8 cellular contexts compared by ENCODE assay signal in genomic region chr1:2203671-2204383, GRCh38. TPM values are rescaled to one million over a fixed set of nuclear protein-coding genes. Genes with fewer than 3 reads are reported as not detected.
DNase-seq lines count a peak whose midpoint lies in the region; ATAC-seq and TF ChIP-seq lines count a peak whose summit lies in the region.

No MANE protein-coding gene starts in this region.

- ATAC-seq in HCT116 (no peak), lung (ENCODE audit: insufficient read depth, low FRiP score) (no peak), HG02678 (IDR thresholded peaks at IDR 0.05; ENCODE audit: unreplicated experiment) (no peak)
- no peak for ATAC-seq in activated CD4-positive, CD25-positive, alpha-beta regulatory T cell treated with anti-CD3 and anti-CD28 coated beads, Interleukin-2, amount 50 U/mL, for 24 hours

- H4K20me1 ChIP-seq in HCT116 (ENCODE audit: insufficient read depth) = no peaks in the 10 kb centered on the region

- TF ChIP-seq CTCF in HCT116 (IDR thresholded peaks at IDR 0.05 in 2 of 3, conservative IDR thresholded peaks at IDR 0.05 in 1 of 3; ENCODE audit: borderline replicate concordance in 1 of 3, insufficient read depth in 1 of 3, low read depth in 2 of 3, low read length in 2 of 3) (no peak), choroid plexus epithelial cell (conservative IDR thresholded peaks at IDR 0.05; ENCODE audit: low read depth, low read length) (no peak), lung (IDR thresholded peaks at IDR 0.05; ENCODE audit: control extremely low read depth, extremely low read depth) (no peak)

- no peaks in the 10 kb centered on the region for H3K9me2 ChIP-seq in HCT116 (ENCODE audit: insufficient read depth)

- CTCF ChIA-PET in HCT116 (lab: Charles Lee) = interaction anchor here (1.6 to 2.5 kb wide), 2 partner anchors 9 to 178 kb away, joined by 9 to 16 read pairs; partner anchors contain the start of gene FAAP20

- H3K36me3 ChIP-seq in HCT116 (ENCODE audit: control insufficient read depth in 1 of 2, insufficient read depth in 2 of 2, low read length in 2 of 2) = no peaks in the 10 kb centered on the region
- no peaks in the 10 kb centered on the region for H3K36me3 ChIP-seq in lung (ENCODE audit: control insufficient read depth in 2 of 2, insufficient read depth in 2 of 2, low read length in 2 of 2)
- no peaks in the 10 kb centered on the region for H3K36me3 ChIP-seq in stomach smooth muscle (ENCODE audit: control insufficient read depth in 2 of 2, insufficient read depth in 2 of 2, low read length in 2 of 2)

- WGBS in lung, 2 donors = 71 to 76% methylated on average over 23 of the region's 23 CpGs

- POLR2A ChIA-PET in HCT116 (lab: Charles Lee) = no interaction called here

- H3K9ac ChIP-seq in HCT116 (ENCODE audit: low read length) (peak overlapping the region; percentile 40; the same call in 1 of the 2 replicates), stomach smooth muscle (ENCODE audit: low read length in 2 of 2) (peak overlapping the region; percentile 62 to 64)

- intact Hi-C loops in HCT116 (cut with micrococcal nuclease) = no loop called here

- no peak overlapping the region for H2AFZ ChIP-seq in HCT116 (ENCODE audit: low read depth, low read length, poor library complexity, severe bottlenecking)

- H3K4me2 ChIP-seq in HCT116 (ENCODE audit: low read length) = peak overlapping the region; percentile 77

- no peak for TF ChIP-seq POLR2A in HCT116 (IDR thresholded peaks at IDR 0.05; ENCODE audit: borderline replicate concordance, extremely low read depth, insufficient read depth, insufficient read length)

- no peaks in the 10 kb centered on the region for H3K9me3 ChIP-seq in HCT116 (ENCODE audit: control insufficient read depth in 1 of 2, insufficient read depth in 1 of 2, low read depth in 1 of 2, low read length in 2 of 2)
- H3K9me3 ChIP-seq in lung (ENCODE audit: control insufficient read depth in 2 of 2, insufficient read depth in 1 of 2, low read length in 1 of 2) = no peaks in the 10 kb centered on the region
- H3K9me3 ChIP-seq in stomach smooth muscle (ENCODE audit: control insufficient read depth in 2 of 2, low read length in 2 of 2) = no peaks in the 10 kb centered on the region

- H3K27ac ChIP-seq in HCT116 (ENCODE audit: low read depth, low read length) (peak overlapping the region; percentile 37; the same call in 1 of the 2 replicates), lung (ENCODE audit: low read depth in 1 of 2, low read length in 1 of 2) (peak overlapping the region; percentile 74 to 85), stomach smooth muscle (ENCODE audit: low read length) (peak overlapping the region; percentile 71)

- DNase-seq in HCT116 (ENCODE audit: low read depth, low spot score) (no peak), choroid plexus epithelial cell (ENCODE audit: low read depth) (no peak), lung (ENCODE audit: low spot score) (no peak), SIG-M5 (lab: John Stamatoyannopoulos, UW) (no peak), NCI-H2081 treated with DMSO at 0.1 percent for 48 hours (lab: John Stamatoyannopoulos, UW) (no peak)

- BruUV-seq in HCT116 (replicated peaks; lab: Mats Ljungman, UMichigan) = no TSS peak

- RAD21 ChIA-PET in HCT116 (lab: Charles Lee; ENCODE audit: low non-redundant PET in 1 of 2, low total read pairs in 2 of 2, uncharacterized antibody in 2 of 2, unreplicated experiment in 2 of 2) = interaction anchor here in 1 of 2 experiments (0.6 kb wide), 1 partner anchor 9 kb away, joined by 9 read pairs; the partner anchor contains the start of gene FAAP20

- no peak overlapping the region for H3K4me3 ChIP-seq in HCT116 (replicated peaks in 1 of 2; ENCODE audit: low read depth in 1 of 2, low read length in 2 of 2)
- peak overlapping the region; percentile 65 for H3K4me3 ChIP-seq in choroid plexus epithelial cell (ENCODE audit: low read depth, low read length)
- H3K4me3 ChIP-seq in lung = no peak overlapping the region
- H3K4me3 ChIP-seq in stomach smooth muscle (ENCODE audit: low read length in 2 of 2) = peak overlapping the region; percentile 73 to 74

- H3K4me1 ChIP-seq in HCT116 (ENCODE audit: control insufficient read depth in 1 of 2, insufficient read depth in 2 of 2, low read length in 2 of 2) (peaks cover 22 to 42% of the 10 kb centered on the region in 2 experiments), lung (ENCODE audit: control insufficient read depth in 2 of 2, insufficient read depth in 2 of 2, low read length in 2 of 2) (peaks cover 0 to 22% of the 10 kb centered on the region in 2 donors), stomach smooth muscle (ENCODE audit: control insufficient read depth, insufficient read depth, low read length) (peaks cover 71% of the 10 kb centered on the region)

- H3K79me2 ChIP-seq in HCT116 (ENCODE audit: insufficient read depth, low read length) = no peaks in the 10 kb centered on the region

- no peak for TF ChIP-seq RAD21 in HCT116 (IDR thresholded peaks at IDR 0.05; ENCODE audit: low read depth)

- H3K27me3 ChIP-seq in HCT116 (ENCODE audit: insufficient read depth, low read length) (no peaks in the 10 kb centered on the region), lung (ENCODE audit: control insufficient read depth, insufficient read depth) (no peaks in the 10 kb centered on the region), stomach smooth muscle (ENCODE audit: control insufficient read depth in 1 of 2, insufficient read depth in 2 of 2, low read length in 2 of 2) (no peaks in the 10 kb centered on the region)

TF ChIP-seq in HCT116, 20 proteins besides CTCF, POLR2A, EP300 and RAD21:
- TF ChIP-seq EZH2 (IDR thresholded peaks at IDR 0.05) (no peak), REST (IDR thresholded peaks at IDR 0.05; ENCODE audit: low read depth) (no peak), ELF1 (IDR thresholded peaks at IDR 0.05; ENCODE audit: borderline replicate concordance, low read depth) (no peak), SIN3A (IDR thresholded peaks at IDR 0.05; ENCODE audit: low read depth) (no peak), ZNF274 (IDR thresholded peaks at IDR 0.05; ENCODE audit: low read depth, low read length) (no peak)

RNA-seq across cellular contexts. Expression of gene FAAP20, which starts 9.3 kb away (rescaled TPM):
- total RNA-seq in HCT116 (2021; ENCODE audit: unreplicated experiment) (112 TPM), lung (10 to 100 TPM; 16.8 to 71.6 TPM)
- polyA plus RNA-seq in HCT116 (2012) = 50.0 and 53.3 TPM in 2 replicates
- 10 to 100 TPM; 65.2 to 87.9 TPM for polyA plus RNA-seq in lung

RNA-seq across cellular contexts. Expression of gene SKI, which starts 24.3 kb away (rescaled TPM):
- 56.2 TPM for total RNA-seq in HCT116 (2021; ENCODE audit: unreplicated experiment)
- 16.0 and 16.1 TPM in 2 replicates for polyA plus RNA-seq in HCT116 (2012)
- total RNA-seq in lung = 10 to 100 TPM; 47.7 to 90.7 TPM
- 10 to 100 TPM; 17.1 to 33.8 TPM for polyA plus RNA-seq in lung

Comparison
In these comparisons a context has a peak if more than half of its experiments do, and no peak if none do; other contexts are left out.
1. H3K4me3 ChIP-seq: peak in choroid plexus epithelial cell (single experiment) and stomach smooth muscle (2 of 2); none in HCT116 (0 of 2) and lung (single experiment).
2. Peak in every context shown above with its lines, with median percentiles within 50 percentile points of each other: H3K27ac ChIP-seq.